In genomic region chr3:14319654-14320182, GRCh38 we compare ENCODE assay signal across 9 cellular contexts.
DNase-seq lines count a peak whose midpoint lies in the region; ATAC-seq and TF ChIP-seq lines count a peak whose summit lies in the region.
"Had no signal": no experiment of that assay in that cellular context is flagged by ENCODE, and none has a peak within 500 bp of the region (broad histone marks: within the 10 kb centered on the region; RNA-seq: fewer than 3 reads in every experiment).

No MANE protein-coding gene starts in this region.

- peaks cover 7% of the 10 kb centered on the region for H3K27me3 Mint-ChIP-seq in neural crest cell (ENCODE audit: low read depth)

- no peak overlapping the region for H3K27ac Mint-ChIP-seq in neural crest cell (ENCODE audit: unreplicated experiment)

- H3K27me3 ChIP-seq in RWPE2 (ENCODE audit: insufficient read depth, poor library complexity, severe bottlenecking), result peaks cover 1% of the 10 kb centered on the region

- no peak overlapping the region for H3K4me3 ChIP-seq in RWPE2 (ENCODE audit: severe bottlenecking)

- peaks cover 4% of the 10 kb centered on the region for H3K4me1 ChIP-seq in RWPE2 (ENCODE audit: insufficient read depth, poor library complexity, severe bottlenecking)

- H3K9me3 Mint-ChIP-seq in neural crest cell, result peaks cover 5% of the 10 kb centered on the region

- H3K36me3 Mint-ChIP-seq in neural crest cell (ENCODE audit: low read depth), result peaks cover 3% of the 10 kb centered on the region

- no peak overlapping the region for H3K27ac ChIP-seq in RWPE2 (ENCODE audit: poor library complexity, severe bottlenecking)
- H3K27ac ChIP-seq in epithelial cell of prostate, result no peak overlapping the region
- H3K27ac ChIP-seq: 22Rv1 had no signal

- H3K4me1 Mint-ChIP-seq in neural crest cell, result peaks cover 10% of the 10 kb centered on the region

- peak; percentile 29 for DNase-seq in DMS153 (lab: John Stamatoyannopoulos, UW)
- no peak for DNase-seq in DMS153 treated with DMSO at 0.1 percent for 48 hours (lab: John Stamatoyannopoulos, UW; ENCODE audit: unreplicated experiment)
- DNase-seq in RWPE2 (ENCODE audit: low spot score), result no peak
- DNase-seq in epithelial cell of prostate (ENCODE audit: low read depth, low spot score), result peak; percentile 10
- peak; percentile 38 for DNase-seq in neural crest cell (ENCODE audit: low read depth, low spot score)
- DNase-seq in C1 segment of cervical spinal cord (lab: John Stamatoyannopoulos, UW), result no peak

- peak overlapping the region; percentile 64 for H3K4me3 Mint-ChIP-seq in neural crest cell

- no peak for TF ChIP-seq CTCF in RWPE2 (IDR thresholded peaks at IDR 0.05; ENCODE audit: poor library complexity, severe bottlenecking)
- TF ChIP-seq CTCF in neural crest cell (conservative IDR thresholded peaks at IDR 0.05), result no peak

- no peaks in the 10 kb centered on the region for H3K36me3 ChIP-seq in RWPE2 (ENCODE audit: low read depth)

- peak; percentile 98 for ATAC-seq in GM21360 (IDR thresholded peaks at IDR 0.05; ENCODE audit: unreplicated experiment)
- peak; percentile 85 for ATAC-seq in HG03571 (IDR thresholded peaks at IDR 0.05; ENCODE audit: unreplicated experiment)
- ATAC-seq in RWPE2 (ENCODE audit: low read depth), result peak; percentile 83

- no peaks in the 10 kb centered on the region for H3K9me3 ChIP-seq in RWPE2 (ENCODE audit: severe bottlenecking)

Comparison
In these comparisons a context has a peak if more than half of its experiments do, and no peak if none do; other contexts are left out.
1. DNase-seq: peak in DMS153 (single experiment), epithelial cell of prostate (single experiment) and neural crest cell (single experiment); none in DMS153 treated with DMSO at 0.1 percent for 48 hours (single experiment), RWPE2 (single experiment) and C1 segment of cervical spinal cord (0 of 14).
2. Peak in every context shown above with its lines, with median percentiles within 50 percentile points of each other: ATAC-seq.